In the genomic region with DNA sequence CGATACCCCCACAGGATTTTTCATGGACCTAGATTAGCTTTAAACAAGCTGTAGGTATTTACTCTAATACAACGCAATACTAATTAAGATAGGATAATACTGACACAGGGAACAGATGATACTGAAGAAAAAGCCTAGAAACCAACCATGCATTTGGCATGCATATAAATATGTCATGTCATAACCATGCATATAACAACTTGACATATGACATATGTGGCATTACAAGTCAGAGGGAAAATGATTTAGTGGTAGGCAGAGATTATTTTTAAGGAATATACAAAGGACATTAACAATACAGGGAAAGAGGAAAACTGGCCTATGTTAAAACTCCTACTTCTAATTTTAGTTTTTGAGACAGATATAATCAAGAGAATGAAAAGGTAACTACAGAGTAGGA, we compare ENCODE assay signal across 1 cellular context.
TF ChIP-seq lines count a peak whose summit lies in the region.

No MANE protein-coding gene starts in this region.

TF ChIP-seq in A549, 52 proteins besides CTCF, POLR2A, EP300 and RAD21 (continued from another document):
- TF ChIP-seq, protein P1, sequence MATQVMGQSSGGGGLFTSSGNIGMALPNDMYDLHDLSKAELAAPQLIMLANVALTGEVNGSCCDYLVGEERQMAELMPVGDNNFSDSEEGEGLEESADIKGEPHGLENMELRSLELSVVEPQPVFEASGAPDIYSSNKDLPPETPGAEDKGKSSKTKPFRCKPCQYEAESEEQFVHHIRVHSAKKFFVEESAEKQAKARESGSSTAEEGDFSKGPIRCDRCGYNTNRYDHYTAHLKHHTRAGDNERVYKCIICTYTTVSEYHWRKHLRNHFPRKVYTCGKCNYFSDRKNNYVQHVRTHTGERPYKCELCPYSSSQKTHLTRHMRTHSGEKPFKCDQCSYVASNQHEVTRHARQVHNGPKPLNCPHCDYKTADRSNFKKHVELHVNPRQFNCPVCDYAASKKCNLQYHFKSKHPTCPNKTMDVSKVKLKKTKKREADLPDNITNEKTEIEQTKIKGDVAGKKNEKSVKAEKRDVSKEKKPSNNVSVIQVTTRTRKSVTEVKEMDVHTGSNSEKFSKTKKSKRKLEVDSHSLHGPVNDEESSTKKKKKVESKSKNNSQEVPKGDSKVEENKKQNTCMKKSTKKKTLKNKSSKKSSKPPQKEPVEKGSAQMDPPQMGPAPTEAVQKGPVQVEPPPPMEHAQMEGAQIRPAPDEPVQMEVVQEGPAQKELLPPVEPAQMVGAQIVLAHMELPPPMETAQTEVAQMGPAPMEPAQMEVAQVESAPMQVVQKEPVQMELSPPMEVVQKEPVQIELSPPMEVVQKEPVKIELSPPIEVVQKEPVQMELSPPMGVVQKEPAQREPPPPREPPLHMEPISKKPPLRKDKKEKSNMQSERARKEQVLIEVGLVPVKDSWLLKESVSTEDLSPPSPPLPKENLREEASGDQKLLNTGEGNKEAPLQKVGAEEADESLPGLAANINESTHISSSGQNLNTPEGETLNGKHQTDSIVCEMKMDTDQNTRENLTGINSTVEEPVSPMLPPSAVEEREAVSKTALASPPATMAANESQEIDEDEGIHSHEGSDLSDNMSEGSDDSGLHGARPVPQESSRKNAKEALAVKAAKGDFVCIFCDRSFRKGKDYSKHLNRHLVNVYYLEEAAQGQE (IDR thresholded peaks at IDR 0.05): no peak
- TF ChIP-seq HOXB5 (CRISPR knock-in tag; IDR thresholded peaks at IDR 0.05) (no peak), SMC3 (IDR thresholded peaks at IDR 0.05) (no peak), RARB (CRISPR knock-in tag; IDR thresholded peaks at IDR 0.05) (no peak), CHD2 (IDR thresholded peaks at IDR 0.05; ENCODE audit: low read length, partially characterized antibody) (no peak), HOXA7 (CRISPR knock-in tag; IDR thresholded peaks at IDR 0.05) (no peak), NR3C1 (IDR thresholded peaks at IDR 0.05) (no peak), MAZ (IDR thresholded peaks at IDR 0.05; ENCODE audit: borderline replicate concordance, low read depth, low read length) (no peak), RCOR1 (IDR thresholded peaks at IDR 0.05; ENCODE audit: low read depth, low read length) (no peak), ZFP36 (IDR thresholded peaks at IDR 0.05; ENCODE audit: borderline replicate concordance, partially characterized antibody) (no peak)
- TF ChIP-seq, protein P2, sequence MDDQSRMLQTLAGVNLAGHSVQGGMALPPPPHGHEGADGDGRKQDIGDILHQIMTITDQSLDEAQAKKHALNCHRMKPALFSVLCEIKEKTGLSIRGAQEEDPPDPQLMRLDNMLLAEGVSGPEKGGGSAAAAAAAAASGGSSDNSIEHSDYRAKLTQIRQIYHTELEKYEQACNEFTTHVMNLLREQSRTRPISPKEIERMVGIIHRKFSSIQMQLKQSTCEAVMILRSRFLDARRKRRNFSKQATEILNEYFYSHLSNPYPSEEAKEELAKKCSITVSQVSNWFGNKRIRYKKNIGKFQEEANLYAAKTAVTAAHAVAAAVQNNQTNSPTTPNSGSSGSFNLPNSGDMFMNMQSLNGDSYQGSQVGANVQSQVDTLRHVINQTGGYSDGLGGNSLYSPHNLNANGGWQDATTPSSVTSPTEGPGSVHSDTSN (IDR thresholded peaks at IDR 0.05): no peak
